Comparison of ENCODE assay signal across 23 cellular contexts in genomic region chr5:85646036-85646435, GRCh38.
DNase-seq lines count a peak whose midpoint lies in the region; ATAC-seq, FAIRE-seq and TF ChIP-seq lines count a peak whose summit lies in the region.
"Had no signal": no experiment of that assay in that cellular context is flagged by ENCODE, and none has a peak within 500 bp of the region (broad histone marks: within the 10 kb centered on the region; RNA-seq: fewer than 3 reads in every experiment).

No MANE protein-coding gene starts in this region.

- 76 to 92% (median 84%) methylated on average over 7 of the region's 7 CpGs for WGBS in heart left ventricle, 4 donors
- WGBS in HUES64, result 92% methylated on average over 6 of the region's 7 CpGs
- WGBS in K562 (ENCODE audit: insufficient coverage, low coverage, missing lambda C conversion rate), result 3% methylated on average over 6 of the region's 7 CpGs
- 65 to 70% methylated on average over 7 of the region's 7 CpGs for WGBS in pancreas, 2 donors

- in situ Hi-C loops in K562 (cut with MboI), result no loop called here

- CTCF ChIA-PET in K562 (lab: Yijun Ruan, JAX; ENCODE audit: low intra/inter-chr PET ratio), result no interaction called here

- H3K27me3 ChIP-seq in heart left ventricle (no peaks in the 10 kb centered on the region), HUES64 (ENCODE audit: insufficient read depth, low read length) (no peaks in the 10 kb centered on the region), K562 (ENCODE audit: control insufficient read depth in 2 of 2, insufficient read depth in 2 of 2, low read length in 2 of 2) (no peaks in the 10 kb centered on the region), pancreas (no peaks in the 10 kb centered on the region)
- H3K27me3 ChIP-seq: BLaER1 had no signal

- TF ChIP-seq POLR2A in heart left ventricle (IDR thresholded peaks at IDR 0.05), result no peak
- TF ChIP-seq POLR2A in K562 (conservative IDR thresholded peaks at IDR 0.05), result no peak

- H3K27ac ChIP-seq in heart left ventricle, result no peak overlapping the region
- no peak overlapping the region for H3K27ac ChIP-seq in HUES64 (ENCODE audit: low read depth, low read length)
- H3K27ac ChIP-seq in K562 (ENCODE audit: extremely low read depth, low read depth, low read length), result peak overlapping the region; percentile 42; the same call in 2 of the 3 replicates
- H3K27ac ChIP-seq in pancreas, result no peak overlapping the region
- H3K27ac ChIP-seq: 22Rv1, A549, BLaER1 had no signal

- ATAC-seq in Right ventricle myocardium superior (ENCODE audit: poor library complexity) (no peak), heart left ventricle (no peak), K562 (peak; percentile 73), pancreas (no peak), GM18868 (IDR thresholded peaks at IDR 0.05; ENCODE audit: unreplicated experiment) (no peak)
- ATAC-seq: A549; CD8-positive, alpha-beta T cell had no signal

- peak; percentile 6 for DNase-seq in Right ventricle myocardium superior
- no peak for DNase-seq in heart left ventricle
- peak in 1 of 4 experiments; percentile 35 for DNase-seq in K562 (ENCODE audit: extremely low read depth in 1 of 4, low spot score in 3 of 4)
- DNase-seq in CD1c-positive myeloid dendritic cell (ENCODE audit: extremely low spot score), result no peak
- no peak for DNase-seq in pancreas
- DNase-seq: AML-193; CD8-positive, alpha-beta T cell; COR-L47; DMS153; DMS79; GF-D8; GOT3; H7; IMR-90; Karpas-422; KBM-7 had no signal

- BruUV-seq in K562 (replicated peaks; lab: Mats Ljungman, UMichigan), result no TSS peak

- no peak for TF ChIP-seq EP300 in K562 (IDR thresholded peaks at IDR 0.05; ENCODE audit: low read length)

- no peak overlapping the region for H2AFZ ChIP-seq in K562 (ENCODE audit: low read depth, low read length)

- H3K4me2 ChIP-seq in K562 (ENCODE audit: insufficient read depth, low read length), result peak overlapping the region; percentile 72
- H3K4me2 ChIP-seq: A549, BLaER1 had no signal

- H3K36me3 ChIP-seq in heart left ventricle (no peaks in the 10 kb centered on the region), HUES64 (ENCODE audit: insufficient read depth, low read length) (no peaks in the 10 kb centered on the region), K562 (ENCODE audit: control insufficient read depth, insufficient read depth, low read length) (no peaks in the 10 kb centered on the region), pancreas (no peaks in the 10 kb centered on the region)
- H3K36me3 ChIP-seq: BLaER1 had no signal

- no peaks in the 10 kb centered on the region for H4K20me1 ChIP-seq in K562 (replicated peaks; ENCODE audit: control insufficient read depth, insufficient read depth, low read length)
- H4K20me1 ChIP-seq: BLaER1 had no signal

- H3K79me2 ChIP-seq in K562 (ENCODE audit: control insufficient read depth, insufficient read depth, low read length), result peaks cover 33% of the 10 kb centered on the region

- POLR2A ChIA-PET in K562 (lab: Yijun Ruan, JAX), result no interaction called here

- H3K9ac ChIP-seq in HUES64 (ENCODE audit: low read depth, low read length) (no peak overlapping the region), K562 (ENCODE audit: insufficient read depth in 1 of 2, low read depth in 2 of 2, low read length in 2 of 2) (peak overlapping the region; percentile 85 to 87)
- H3K9ac ChIP-seq: BLaER1 had no signal

- no peaks in the 10 kb centered on the region for H3K9me1 ChIP-seq in K562 (ENCODE audit: control insufficient read depth, insufficient read depth, low read length)

- H3K9me3 ChIP-seq in heart left ventricle (no peaks in the 10 kb centered on the region), HUES64 (ENCODE audit: insufficient read depth, low read depth, low read length) (no peaks in the 10 kb centered on the region), K562 (replicated peaks; ENCODE audit: control insufficient read depth, insufficient read depth, low read depth, low read length) (no peaks in the 10 kb centered on the region), pancreas (no peaks in the 10 kb centered on the region)
- H3K9me3 ChIP-seq: A549, BLaER1 had no signal

- no peak for TF ChIP-seq CTCF in heart left ventricle (IDR thresholded peaks at IDR 0.05)
- TF ChIP-seq CTCF in K562 (IDR thresholded peaks at IDR 0.05 in 2 of 3, conservative IDR thresholded peaks at IDR 0.05 in 1 of 3; ENCODE audit: insufficient read depth in 2 of 3, low read depth in 1 of 3, low read length in 3 of 3), result no peak
- no peak for TF ChIP-seq CTCF in pancreas (IDR thresholded peaks at IDR 0.05)

- H3K4me3 ChIP-seq in heart left ventricle (no peak overlapping the region), HUES64 (ENCODE audit: low read length) (peak overlapping the region; percentile 58; the same call in 1 of the 2 replicates), K562 (peak overlapping the region; percentile 41), pancreas (no peak overlapping the region)
- H3K4me3 ChIP-seq: A549, BLaER1, GM12878 had no signal

- no peak for TF ChIP-seq RAD21 in K562 (CRISPR knock-in tag; conservative IDR thresholded peaks at IDR 0.05 in 1 of 2, IDR thresholded peaks at IDR 0.05 in 1 of 2)

- H3K4me1 ChIP-seq in heart left ventricle (no peaks in the 10 kb centered on the region), HUES64 (ENCODE audit: insufficient read depth, low read length) (no peaks in the 10 kb centered on the region), K562 (replicated peaks in 1 of 2; ENCODE audit: control insufficient read depth in 2 of 2, insufficient read depth in 2 of 2, low read length in 2 of 2) (peaks cover 2 to 3% of the 10 kb centered on the region in 2 experiments; a peak in 2 of 5 replicates), pancreas (no peaks in the 10 kb centered on the region)
- H3K4me1 ChIP-seq: A549, BLaER1 had no signal

- no peak for FAIRE-seq in K562 (lab: Jason Lieb, UNC)
- no peak for FAIRE-seq in pancreas (lab: Jason Lieb, UNC)
- FAIRE-seq: A549, GM12878, GM19239 had no signal

- intact Hi-C loops in Right ventricle myocardium superior (cut with DNase I), result no loop called here
- intact Hi-C loops in heart left ventricle (cut with DNase I), result no loop called here
- intact Hi-C loops in K562 (cut with micrococcal nuclease), result no loop called here
- intact Hi-C loops in pancreas (cut with DNase I), result no loop called here

TF ChIP-seq in K562, 482 proteins besides CTCF, POLR2A, EP300 and RAD21:
- TF ChIP-seq TCF15 (CRISPR knock-in tag; IDR thresholded peaks at IDR 0.05), result no peak
- no peak for TF ChIP-seq SMARCE1 (IDR thresholded peaks at IDR 0.05)
- TF ChIP-seq RFX1 (IDR thresholded peaks at IDR 0.05), result no peak
- TF ChIP-seq SP2 (IDR thresholded peaks at IDR 0.05; ENCODE audit: extremely low read depth, low read depth, low read length, poor library complexity, severe bottlenecking), result no peak
- no peak for TF ChIP-seq SIX5 (IDR thresholded peaks at IDR 0.05; ENCODE audit: borderline replicate concordance in 1 of 2, insufficient read depth in 1 of 2, low read depth in 1 of 2, low read length in 2 of 2)
- no peak for TF ChIP-seq NBN (IDR thresholded peaks at IDR 0.05; ENCODE audit: low read depth)
- TF ChIP-seq, protein P1, sequence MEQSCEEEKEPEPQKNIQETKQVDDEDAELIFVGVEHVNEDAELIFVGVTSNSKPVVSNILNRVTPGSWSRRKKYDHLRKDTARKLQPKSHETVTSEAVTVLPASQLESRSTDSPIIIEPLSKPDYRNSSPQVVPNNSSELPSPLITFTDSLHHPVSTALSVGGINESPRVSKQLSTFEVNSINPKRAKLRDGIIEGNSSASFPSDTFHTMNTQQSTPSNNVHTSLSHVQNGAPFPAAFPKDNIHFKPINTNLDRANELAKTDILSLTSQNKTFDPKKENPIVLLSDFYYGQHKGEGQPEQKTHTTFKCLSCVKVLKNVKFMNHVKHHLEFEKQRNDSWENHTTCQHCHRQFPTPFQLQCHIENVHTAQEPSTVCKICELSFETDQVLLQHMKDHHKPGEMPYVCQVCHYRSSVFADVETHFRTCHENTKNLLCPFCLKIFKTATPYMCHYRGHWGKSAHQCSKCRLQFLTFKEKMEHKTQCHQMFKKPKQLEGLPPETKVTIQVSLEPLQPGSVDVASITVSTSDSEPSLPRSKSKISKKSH (CRISPR knock-in tag; IDR thresholded peaks at IDR 0.05), result no peak
- no peak for TF ChIP-seq TCF7L2 (IDR thresholded peaks at IDR 0.05; ENCODE audit: low read depth, low read length)
- TF ChIP-seq GABPB2 (CRISPR knock-in tag; conservative IDR thresholded peaks at IDR 0.05), result no peak
- no peak for TF ChIP-seq ELF4 (CRISPR knock-in tag; IDR thresholded peaks at IDR 0.05)
- TF ChIP-seq RBBP5 (IDR thresholded peaks at IDR 0.05; ENCODE audit: borderline replicate concordance, insufficient read depth, low read length, poor library complexity, severe bottlenecking), result no peak
- TF ChIP-seq, protein P2, sequence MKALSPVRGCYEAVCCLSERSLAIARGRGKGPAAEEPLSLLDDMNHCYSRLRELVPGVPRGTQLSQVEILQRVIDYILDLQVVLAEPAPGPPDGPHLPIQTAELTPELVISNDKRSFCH (CRISPR knock-in tag; IDR thresholded peaks at IDR 0.05), result no peak
- TF ChIP-seq, protein P2 (tag; IDR thresholded peaks at IDR 0.05), result no peak
- TF ChIP-seq TCF3 (CRISPR knock-in tag; IDR thresholded peaks at IDR 0.05), result no peak
- no peak for TF ChIP-seq ZNF668 (CRISPR knock-in tag; IDR thresholded peaks at IDR 0.05)
- no peak for TF ChIP-seq ZKSCAN3 (CRISPR knock-in tag; IDR thresholded peaks at IDR 0.05)
- no peak for TF ChIP-seq TOE1 (IDR thresholded peaks at IDR 0.05; ENCODE audit: borderline replicate concordance)
- no peak for TF ChIP-seq TOE1 (CRISPR knock-in tag; IDR thresholded peaks at IDR 0.05; ENCODE audit: borderline replicate concordance, low read depth)
- TF ChIP-seq ZNF175 (CRISPR knock-in tag; IDR thresholded peaks at IDR 0.05; ENCODE audit: low read depth), result no peak

Comparison
In these comparisons a context has a peak if more than half of its experiments do, and no peak if none do; other contexts are left out.
1. H3K4me3 ChIP-seq: peak in HUES64 (single experiment) and K562 (single experiment); none in heart left ventricle (0 of 12) and pancreas (0 of 4).